1 cellular context compared by ENCODE assay signal in the genomic region with DNA sequence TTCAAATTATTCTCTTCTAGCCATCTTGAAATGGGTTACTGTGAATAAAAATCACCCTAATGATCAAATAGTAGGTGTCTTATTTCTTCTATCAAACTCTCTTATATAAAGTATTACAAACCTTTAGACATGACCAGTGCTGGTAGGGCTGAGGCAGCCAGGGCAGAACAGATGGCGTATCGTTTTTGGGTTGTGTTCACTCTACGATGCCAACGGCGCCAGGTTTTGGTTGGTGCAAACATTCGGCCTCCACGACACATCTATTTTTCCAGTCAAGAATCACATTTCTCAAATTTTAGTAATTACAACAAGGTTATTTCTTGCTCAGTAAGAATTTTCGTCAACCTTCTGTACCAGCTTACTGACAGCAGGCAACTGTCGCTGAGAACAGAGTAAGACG.
TF ChIP-seq lines count a peak whose summit lies in the region.

No MANE protein-coding gene starts in this region.

TF ChIP-seq in HepG2, 621 proteins besides CTCF, POLR2A, EP300 and RAD21:
- TF ChIP-seq POLR2AphosphoS5 (IDR thresholded peaks at IDR 0.05; ENCODE audit: low read depth, low read length) (0 out of 2 replicates have a peak, but pooled peaks have one; percentile 7), BRF2 (CRISPR knock-in tag; IDR thresholded peaks at IDR 0.05) (no peak), SKI (IDR thresholded peaks at IDR 0.05; ENCODE audit: partially characterized antibody) (no peak), RBFOX2 (IDR thresholded peaks at IDR 0.05; ENCODE audit: low read depth, low read length) (peak; percentile 52; the same call in 1 of the 2 replicates)
- TF ChIP-seq, protein P1, sequence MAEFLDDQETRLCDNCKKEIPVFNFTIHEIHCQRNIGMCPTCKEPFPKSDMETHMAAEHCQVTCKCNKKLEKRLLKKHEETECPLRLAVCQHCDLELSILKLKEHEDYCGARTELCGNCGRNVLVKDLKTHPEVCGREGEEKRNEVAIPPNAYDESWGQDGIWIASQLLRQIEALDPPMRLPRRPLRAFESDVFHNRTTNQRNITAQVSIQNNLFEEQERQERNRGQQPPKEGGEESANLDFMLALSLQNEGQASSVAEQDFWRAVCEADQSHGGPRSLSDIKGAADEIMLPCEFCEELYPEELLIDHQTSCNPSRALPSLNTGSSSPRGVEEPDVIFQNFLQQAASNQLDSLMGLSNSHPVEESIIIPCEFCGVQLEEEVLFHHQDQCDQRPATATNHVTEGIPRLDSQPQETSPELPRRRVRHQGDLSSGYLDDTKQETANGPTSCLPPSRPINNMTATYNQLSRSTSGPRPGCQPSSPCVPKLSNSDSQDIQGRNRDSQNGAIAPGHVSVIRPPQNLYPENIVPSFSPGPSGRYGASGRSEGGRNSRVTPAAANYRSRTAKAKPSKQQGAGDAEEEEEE (CRISPR knock-in tag; IDR thresholded peaks at IDR 0.05; ENCODE audit: borderline replicate concordance): no peak
TF ChIP-seq in HepG2: peak in this region for 2.
